ENCODE assay signal across 25 cellular contexts in genomic region chr2:102149243-102149642, GRCh38. TPM values are rescaled to one million over a fixed set of nuclear protein-coding genes. Genes with fewer than 3 reads are reported as not detected.
DNase-seq lines count a peak whose midpoint lies in the region; ATAC-seq, FAIRE-seq and TF ChIP-seq lines count a peak whose summit lies in the region.
"Had no signal": no experiment of that assay in that cellular context is flagged by ENCODE, and none has a peak within 500 bp of the region (broad histone marks: within the 10 kb centered on the region; RNA-seq: fewer than 3 reads in every experiment).

No MANE protein-coding gene starts in this region.

- H3K27ac ChIP-seq in right cardiac atrium (ENCODE audit: low read length) = peak overlapping the region; percentile 23
- H3K27ac ChIP-seq in prostate gland = peak overlapping the region; percentile 52 to 98
- peak overlapping the region; percentile 68 for H3K27ac ChIP-seq in vagina
- peak overlapping the region in 2 of 4 donors; percentile 38 to 58 for H3K27ac ChIP-seq in pancreas
- H3K27ac ChIP-seq: 22Rv1; BLaER1 treated with 17β-estradiol and CSF1 and Interleukin-3, amounts not matched to agents 10 nM and 100 nM had no signal

- WGBS in right cardiac atrium = 73% methylated on average over 2 of the region's 2 CpGs
- WGBS in prostate gland = 75% methylated on average over 2 of the region's 2 CpGs
- 81 to 86% methylated on average over 2 of the region's 2 CpGs for WGBS in pancreas, 2 donors

- intact Hi-C loops in right cardiac atrium (cut with DNase I) = loop anchor here in 1 of 4 donors (10.0 kb wide), 1 partner anchor 74 kb away; no protein-coding TSS in a partner anchor
- intact Hi-C loops in Right ventricle myocardium inferior (cut with DNase I) = no loop called here
- intact Hi-C loops in prostate gland (cut with DNase I) = no loop called here
- intact Hi-C loops in vagina (cut with DNase I) = no loop called here
- intact Hi-C loops in pancreas (cut with DNase I) = loop anchor here in 1 of 3 donors (10.0 kb wide), 1 partner anchor 124 kb away; no protein-coding TSS in a partner anchor

- FAIRE-seq in pancreas (lab: Jason Lieb, UNC) = no peak
- FAIRE-seq: G401.6, GM12892, H1 had no signal

- TF ChIP-seq POLR2A in prostate gland (IDR thresholded peaks at IDR 0.05) (no peak), vagina (IDR thresholded peaks at IDR 0.05) (no peak)

- H3K4me1 ChIP-seq in right cardiac atrium (ENCODE audit: control insufficient read depth, insufficient read depth, low read length) (peaks cover 14% of the 10 kb centered on the region), prostate gland (replicated peaks) (peaks cover 3% of the 10 kb centered on the region), vagina (peaks cover 81% of the 10 kb centered on the region), pancreas (peaks cover 5 to 31% (median 10%) of the 10 kb centered on the region in 3 donors)
- H3K4me1 ChIP-seq: BLaER1 treated with 17β-estradiol and CSF1 and Interleukin-3, amounts not matched to agents 10 nM and 100 nM had no signal

- H3K4me3 ChIP-seq in right cardiac atrium (ENCODE audit: low read length) (no peak overlapping the region), prostate gland (no peak overlapping the region), vagina (no peak overlapping the region), pancreas (no peak overlapping the region)
- H3K4me3 ChIP-seq: BLaER1 treated with 17β-estradiol and CSF1 and Interleukin-3, amounts not matched to agents 10 nM and 100 nM had no signal

- H3K9me3 ChIP-seq in right cardiac atrium (ENCODE audit: control insufficient read depth, low read length) (no peaks in the 10 kb centered on the region), prostate gland (no peaks in the 10 kb centered on the region), vagina (no peaks in the 10 kb centered on the region), pancreas (no peaks in the 10 kb centered on the region)

- no peaks in the 10 kb centered on the region for H3K36me3 ChIP-seq in prostate gland
- peaks cover 0 to 13% of the 10 kb centered on the region in 2 donors for H3K36me3 ChIP-seq in vagina
- peaks cover 0 to 5% (median 0%) of the 10 kb centered on the region in 3 donors for H3K36me3 ChIP-seq in pancreas

- ATAC-seq in right cardiac atrium (no peak), Right ventricle myocardium inferior (no peak), pancreas (no peak), GM19328 (IDR thresholded peaks at IDR 0.05; ENCODE audit: unreplicated experiment) (no peak)
- ATAC-seq: Panc1 had no signal

- TF ChIP-seq CTCF in prostate gland (IDR thresholded peaks at IDR 0.05) = no peak
- no peak for TF ChIP-seq CTCF in vagina (IDR thresholded peaks at IDR 0.05)
- TF ChIP-seq CTCF in pancreas (IDR thresholded peaks at IDR 0.05) = no peak

- DNase-seq in DMS 273 (lab: John Stamatoyannopoulos, UW; ENCODE audit: unreplicated experiment) (peak; percentile 4), DMS 273 treated with DMSO at 0.1 percent for 48 hours (lab: John Stamatoyannopoulos, UW) (no peak), right cardiac atrium (no peak), Right ventricle myocardium inferior (ENCODE audit: missing footprints) (no peak), prostate gland (ENCODE audit: low spot score) (no peak), vagina (ENCODE audit: extremely low spot score in 2 of 2) (no peak), pancreas (no peak)
- DNase-seq: Caco-2; CD4-positive, alpha-beta memory T cell; NCI-H1105; NCI-H146; NCI-H2029; NCI-H2227 treated with DMSO at 0.1 percent for 48 hours; NCI-H510A; NCI-H748 treated with DMSO at 0.1 percent for 48 hours; NK-92 treated with Interleukin-12 subunit alpha and Interleukin-12 subunit beta, amount 100 ng/mL, for 24 hours had no signal

- H3K27me3 ChIP-seq in right cardiac atrium (ENCODE audit: control insufficient read depth, insufficient read depth) = no peaks in the 10 kb centered on the region
- H3K27me3 ChIP-seq in prostate gland (replicated peaks; ENCODE audit: insufficient read depth) = no peaks in the 10 kb centered on the region
- H3K27me3 ChIP-seq in vagina = no peaks in the 10 kb centered on the region
- no peaks in the 10 kb centered on the region for H3K27me3 ChIP-seq in pancreas
- H3K27me3 ChIP-seq: BLaER1 treated with 17β-estradiol and CSF1 and Interleukin-3, amounts not matched to agents 10 nM and 100 nM had no signal

RNA-seq across cellular contexts. Expression of gene IL1R1, which starts 6.7 kb away (rescaled TPM):
- total RNA-seq in right cardiac atrium = 100 to 1,000 TPM in 1 of 4 donors, 10 to 100 TPM in 3; 43.2 to 111 (median 60.7) TPM
- 32.2 TPM for polyA plus RNA-seq in right cardiac atrium
- 26.6 TPM for total RNA-seq in Right ventricle myocardium inferior
- total RNA-seq in prostate gland = 100 to 1,000 TPM; 112 to 289 TPM
- 79.6 TPM for total RNA-seq in vagina
- total RNA-seq in pancreas = 10 to 100 TPM; 17.1 to 74.5 (median 29.3) TPM
- 10 to 100 TPM; 22.1 to 29.1 TPM for polyA plus RNA-seq in pancreas
- polyA plus RNA-seq: IgD-negative memory B cell had no signal

RNA-seq across cellular contexts. Expression of gene IL1RL2, which starts 37.6 kb away (rescaled TPM):
- under 1 TPM; 0.14 to 0.46 (median 0.36) TPM for total RNA-seq in right cardiac atrium
- polyA plus RNA-seq in right cardiac atrium = 0.07 TPM
- not detected for total RNA-seq in Right ventricle myocardium inferior
- total RNA-seq in prostate gland = 1 to 10 TPM; 1.4 to 3.8 TPM
- total RNA-seq in vagina = 5.2 TPM
- 1 to 10 TPM in 1 of 6 donors, under 1 TPM in 5; 0.12 to 1.2 (median 0.32) TPM for total RNA-seq in pancreas
- under 1 TPM; 0.30 to 0.47 TPM for polyA plus RNA-seq in pancreas
- total RNA-seq: Caco-2, Daoy, H1 had no signal
- polyA plus RNA-seq: CD4-positive, alpha-beta memory T cell; H1; IgD-negative memory B cell had no signal
